In genomic region chr3:143974181-143974876, GRCh38 we compare ENCODE assay signal across 8 cellular contexts. TPM values are rescaled to one million over a fixed set of nuclear protein-coding genes. Genes with fewer than 3 reads are reported as not detected.
DNase-seq lines count a peak whose midpoint lies in the region; TF ChIP-seq lines count a peak whose summit lies in the region.

No MANE protein-coding gene starts in this region.

- H3K27ac ChIP-seq in Peyer's patch (peak overlapping the region in 2 of 4 donors; percentile 93 to 98), esophagus squamous epithelium (peak overlapping the region in 3 of 4 donors; percentile 98 to 99 (median 98))

- TF ChIP-seq POLR2A in Peyer's patch (IDR thresholded peaks at IDR 0.05) (no peak), esophagus squamous epithelium (IDR thresholded peaks at IDR 0.05) (no peak)

- 14 to 16% methylated on average over 5 of the region's 5 CpGs for WGBS in esophagus squamous epithelium, 2 donors

- TF ChIP-seq CTCF in GM12865 (IDR thresholded peaks at IDR 0.05; ENCODE audit: insufficient read depth, low read depth, low read length, missing control alignments) (no peak), Peyer's patch (IDR thresholded peaks at IDR 0.05) (no peak), esophagus squamous epithelium (IDR thresholded peaks at IDR 0.05) (no peak), retinal pigment epithelial cell (conservative IDR thresholded peaks at IDR 0.05; ENCODE audit: low read depth, low read length) (no peak)

- H3K4me3 ChIP-seq in GM12865 (ENCODE audit: low read depth, low read length) (peak overlapping the region; percentile 97), Peyer's patch (peak overlapping the region; percentile 65 to 87 (median 76)), esophagus squamous epithelium (peak overlapping the region; percentile 68 to 100 (median 90)), retinal pigment epithelial cell (ENCODE audit: low read length) (peak overlapping the region; percentile 94)

- H3K9me3 ChIP-seq in Peyer's patch (no peaks in the 10 kb centered on the region), esophagus squamous epithelium (no peaks in the 10 kb centered on the region)

- DNase-seq in GM12865 (ENCODE audit: low read depth) (no peak), Peyer's patch (no peak), esophagus squamous epithelium (lab: John Stamatoyannopoulos, UW) (no peak), retinal pigment epithelial cell (ENCODE audit: low read depth) (no peak), OCI-M2 (lab: John Stamatoyannopoulos, UW; ENCODE audit: unreplicated experiment) (no peak), SW480 (ENCODE audit: low spot score) (no peak)
- no peak for DNase-seq in stimulated activated CD4-positive, alpha-beta T cell treated with anti-CD3 and anti-CD28 coated beads, Interleukin-2, amount 100 ng/mL, for 48 hours
- no peak for DNase-seq in activated naive CD4-positive, alpha-beta T cell treated with anti-CD3 and anti-CD28 coated beads, Interleukin-2, amount 50 U/mL, for 16 hours

- intact Hi-C loops in esophagus squamous epithelium (cut with DNase I): no loop called here

- no peaks in the 10 kb centered on the region for H3K36me3 ChIP-seq in Peyer's patch
- no peaks in the 10 kb centered on the region for H3K36me3 ChIP-seq in esophagus squamous epithelium

- H3K4me1 ChIP-seq in Peyer's patch (peaks cover 0 to 21% (median 6%) of the 10 kb centered on the region in 4 donors), esophagus squamous epithelium (peaks cover 16 to 66% (median 18%) of the 10 kb centered on the region in 3 donors)

- H3K27me3 ChIP-seq in Peyer's patch (no peaks in the 10 kb centered on the region), esophagus squamous epithelium (no peaks in the 10 kb centered on the region)

RNA-seq across cellular contexts. Expression of gene DIPK2A, which starts 2.7 kb away (rescaled TPM):
- total RNA-seq in Peyer's patch (10 to 100 TPM in 3 of 4 donors, 1 to 10 TPM in 1; 9.1 to 47.2 (median 29.4) TPM), esophagus squamous epithelium (10 to 100 TPM; 31.7 to 40.1 (median 36.1) TPM)
